Comparison of ENCODE assay signal across 10 cellular contexts in the genomic region with DNA sequence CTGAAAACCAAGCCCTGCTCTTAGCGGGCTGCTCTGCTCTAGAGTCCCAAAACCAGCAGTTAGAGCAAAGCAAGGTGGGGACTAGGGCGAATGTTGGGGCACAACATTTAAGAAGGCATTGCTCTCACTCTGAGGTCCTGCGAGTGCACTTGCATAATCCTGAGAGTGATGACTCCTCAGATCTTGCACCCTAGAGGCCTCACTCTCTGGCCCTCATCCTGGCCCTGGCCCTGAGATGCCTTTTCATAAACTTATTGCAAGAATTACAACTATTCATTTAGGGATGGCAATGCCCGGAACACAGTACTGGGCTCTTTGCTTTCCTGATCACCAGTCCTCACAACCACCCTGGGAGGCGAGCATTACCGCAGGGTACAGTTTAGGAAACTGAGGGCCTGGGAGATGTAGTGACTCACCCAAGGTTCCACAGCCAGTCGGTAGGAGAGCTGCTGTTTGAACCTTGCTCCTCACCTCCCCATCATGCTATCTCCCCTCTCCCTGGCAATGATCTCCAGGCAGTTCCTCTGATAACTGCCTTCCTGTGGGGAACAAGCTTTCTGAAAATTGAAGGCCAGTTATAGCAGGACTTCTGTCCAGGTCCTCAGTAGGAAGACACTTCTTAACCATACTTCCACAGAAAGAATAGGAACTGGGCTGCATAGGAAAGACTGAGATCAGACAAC.
DNase-seq lines count a peak whose midpoint lies in the region; ATAC-seq and TF ChIP-seq lines count a peak whose summit lies in the region.
"Had no signal": no experiment of that assay in that cellular context is flagged by ENCODE, and none has a peak within 500 bp of the region (broad histone marks: within the 10 kb centered on the region; RNA-seq: fewer than 3 reads in every experiment).

No MANE protein-coding gene starts in this region.

- H3K4me1 ChIP-seq in ACC112 (ENCODE audit: control insufficient read depth, insufficient read depth, low read length, unreplicated experiment) (peaks cover 41% of the 10 kb centered on the region), left ventricle myocardium inferior (peaks cover 100% of the 10 kb centered on the region)

- H3K27ac ChIP-seq in ACC112 (ENCODE audit: low read depth, low read length) (peak overlapping the region; percentile 53), angular gyrus (ENCODE audit: low read depth, low read length) (peak overlapping the region; percentile 42), left ventricle myocardium inferior (replicated peaks) (peak overlapping the region; percentile 95)

- H3K9me3 ChIP-seq in left ventricle myocardium inferior (replicated peaks), result no peaks in the 10 kb centered on the region

- H3K27me3 ChIP-seq in ACC112 (ENCODE audit: insufficient read depth, low read length) (no peaks in the 10 kb centered on the region), left ventricle myocardium inferior (ENCODE audit: low read depth) (no peaks in the 10 kb centered on the region)

- H3K4me3 ChIP-seq in ACC112 (ENCODE audit: low read depth, low read length), result no peak overlapping the region
- peak overlapping the region; percentile 51 for H3K4me3 ChIP-seq in left ventricle myocardium inferior

- peaks cover 43% of the 10 kb centered on the region for H3K79me2 ChIP-seq in ACC112 (ENCODE audit: control insufficient read depth, insufficient read depth, low read length, unreplicated experiment)

- H3K36me3 ChIP-seq in ACC112 (ENCODE audit: insufficient read depth, low read length) (no peaks in the 10 kb centered on the region), left ventricle myocardium inferior (peaks cover 18% of the 10 kb centered on the region)

- TF ChIP-seq CTCF in left ventricle myocardium inferior (IDR thresholded peaks at IDR 0.05; ENCODE audit: borderline replicate concordance), result no peak

- ATAC-seq in sciatic nerve, result peak; percentile 60
- no peak for ATAC-seq in GM21390 (IDR thresholded peaks at IDR 0.05; ENCODE audit: unreplicated experiment)

- intact Hi-C loops in left ventricle myocardium inferior (cut with micrococcal nuclease), result no loop called here
- intact Hi-C loops in sciatic nerve (cut with DNase I), result no loop called here

- H2AFZ ChIP-seq in ACC112 (ENCODE audit: low read length, unreplicated experiment), result no peak overlapping the region

- no peak for DNase-seq in left ventricle myocardium inferior
- DNase-seq in sciatic nerve (ENCODE audit: low spot score), result no peak
- no peak for DNase-seq in anterior cingulate cortex (lab: John Stamatoyannopoulos, UW)
- DNase-seq in DMS153 (lab: John Stamatoyannopoulos, UW), result no peak
- DNase-seq in SHP77 treated with DMSO at 0.1 percent for 48 hours (lab: John Stamatoyannopoulos, UW), result no peak
- DNase-seq: activated CD4-positive, alpha-beta memory T cell treated with anti-CD3 and anti-CD28 coated beads for 36 hours; NCI-H1092 treated with DMSO at 0.1 percent for 48 hours had no signal

Comparison
In these comparisons a context has a peak if more than half of its experiments do, and no peak if none do; other contexts are left out.
1. H3K27ac ChIP-seq: peak in every context shown above with its lines; median percentile 95 in left ventricle myocardium inferior; 53 in ACC112; 42 in angular gyrus.